Comparison of ENCODE assay signal across 22 cellular contexts in the genomic region with DNA sequence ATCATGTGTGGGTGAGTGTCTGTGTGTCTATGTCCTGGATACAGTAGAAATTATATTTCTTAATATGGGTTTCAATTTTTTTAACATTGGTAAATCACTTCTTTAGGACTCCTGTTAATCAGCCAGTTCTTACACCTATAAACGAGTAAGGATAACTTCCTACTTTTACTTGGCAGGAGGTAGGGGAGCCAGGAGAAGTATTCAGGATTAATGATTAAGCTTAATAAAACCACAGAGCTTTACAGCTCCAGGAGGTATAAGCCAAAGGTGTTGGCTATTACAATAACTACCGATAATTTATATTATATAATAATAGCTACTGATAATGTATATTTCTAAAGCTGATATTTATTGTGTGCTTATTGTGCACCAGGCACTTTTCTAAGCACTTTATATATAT. TPM values are rescaled to one million over a fixed set of nuclear protein-coding genes. Genes with fewer than 3 reads are reported as not detected.
DNase-seq lines count a peak whose midpoint lies in the region; ATAC-seq, FAIRE-seq and TF ChIP-seq lines count a peak whose summit lies in the region.
"Had no signal": no experiment of that assay in that cellular context is flagged by ENCODE, and none has a peak within 500 bp of the region (broad histone marks: within the 10 kb centered on the region; RNA-seq: fewer than 3 reads in every experiment).

No MANE protein-coding gene starts in this region.

- FAIRE-seq in islet of Langerhans (lab: Jason Lieb, UNC) (peak; percentile 88), pancreas (lab: Jason Lieb, UNC) (no peak), H54 (lab: Jason Lieb, UNC) (no peak)
- FAIRE-seq: bronchial epithelial cell had no signal

- BruUV-seq in Calu3 (replicated peaks; lab: Mats Ljungman, UMichigan) (no TSS peak), Panc1 (replicated peaks; lab: Mats Ljungman, UMichigan) (no TSS peak), mammary epithelial cell (replicated peaks; lab: Mats Ljungman, UMichigan) (no TSS peak)

- WGBS in pancreas, 2 donors, result 12% methylated on average over 2 of the region's 2 CpGs
- 100% methylated on average over 2 of the region's 2 CpGs for WGBS in mammary epithelial cell (ENCODE audit: low coverage, missing lambda C conversion rate)

- peak overlapping the region; percentile 13 to 43; a peak in 3 of 4 replicates for H3K4me3 ChIP-seq in Panc1 (ENCODE audit: low read depth in 2 of 2, low read length in 2 of 2)
- H3K4me3 ChIP-seq in pancreas, result peak overlapping the region in 2 of 4 donors; percentile 29 to 39
- no peak overlapping the region for H3K4me3 ChIP-seq in effector memory CD4-positive, alpha-beta T cell (ENCODE audit: insufficient read depth, low read depth, low read length, poor library complexity, severe bottlenecking)
- H3K4me3 ChIP-seq in mammary epithelial cell (replicated peaks in 1 of 3; ENCODE audit: insufficient read depth in 1 of 3, low read depth in 2 of 3, low read length in 3 of 3), result no peak overlapping the region
- H3K4me3 ChIP-seq: adrenal gland, SJCRH30 had no signal

- POLR2A ChIA-PET in Panc1 (lab: Charles Lee), result no interaction called here

- H3K79me2 ChIP-seq in mammary epithelial cell (ENCODE audit: insufficient read depth, low read length), result peaks cover 29% of the 10 kb centered on the region

- H3K27me3 ChIP-seq in Panc1 (ENCODE audit: control insufficient read depth, insufficient read depth, low read length) (no peaks in the 10 kb centered on the region), pancreas (no peaks in the 10 kb centered on the region), mammary epithelial cell (ENCODE audit: insufficient read depth, low read length) (no peaks in the 10 kb centered on the region)
- no peaks in the 10 kb centered on the region for H3K27me3 ChIP-seq in effector memory CD4-positive, alpha-beta T cell (replicated peaks; ENCODE audit: control insufficient read depth, insufficient read depth, low read length, poor library complexity, severe bottlenecking)
- H3K27me3 ChIP-seq: adrenal gland, foreskin keratinocyte, SJCRH30 had no signal

- intact Hi-C loops in Calu3 (cut with micrococcal nuclease; ENCODE audit: unreplicated experiment) (loop anchor here (2.0 to 5.0 kb wide), 2 partner anchors 31 to 39 kb away; no protein-coding TSS in a partner anchor), Panc1 (cut with micrococcal nuclease; ENCODE audit: unreplicated experiment) (loop anchor here (2.0 to 5.0 kb wide), 2 partner anchors 129 to 149 kb away; no protein-coding TSS in a partner anchor), pancreas (cut with DNase I) (no loop called here), mammary epithelial cell (cut with micrococcal nuclease) (loop anchor here (5.0 kb wide), 2 partner anchors 39 to 84 kb away; no protein-coding TSS in a partner anchor)

- H3K36me3 Mint-ChIP-seq in Calu3 (ENCODE audit: insufficient read depth, unreplicated experiment), result peaks cover 38% of the 10 kb centered on the region
- H3K36me3 Mint-ChIP-seq in activated naive CD8-positive, alpha-beta T cell treated with anti-CD3 and anti-CD28 coated beads for 36 hours, result peaks cover 5% of the 10 kb centered on the region
- H3K36me3 Mint-ChIP-seq: CD4-positive, CD25-positive, alpha-beta regulatory T cell had no signal

- CTCF ChIA-PET in Calu3 (lab: Charles Lee), result interaction anchor here (0.6 to 2.1 kb wide), 11 partner anchors 10 to 597 kb away, joined by 3 to 11 read pairs (median 5); no protein-coding TSS in a partner anchor
- CTCF ChIA-PET in Panc1 (lab: Charles Lee), result interaction anchor here (0.9 to 1.0 kb wide), 2 partner anchors 146 to 150 kb away, joined by 3 read pairs; no protein-coding TSS in a partner anchor
- CTCF ChIA-PET in mammary epithelial cell (lab: Charles Lee; ENCODE audit: low non-redundant PET), result no interaction called here

- no peak for TF ChIP-seq CTCF in Calu3 (IDR thresholded peaks at IDR 0.05; ENCODE audit: unreplicated experiment)
- TF ChIP-seq CTCF in Panc1 (IDR thresholded peaks at IDR 0.05), result no peak
- TF ChIP-seq CTCF in pancreas (IDR thresholded peaks at IDR 0.05), result no peak
- TF ChIP-seq CTCF in mammary epithelial cell (conservative IDR thresholded peaks at IDR 0.05 in 1 of 2, IDR thresholded peaks at IDR 0.05 in 1 of 2; ENCODE audit: extremely low read depth in 1 of 2, insufficient read depth in 1 of 2, low read depth in 1 of 2, low read length in 2 of 2), result no peak

- no peaks in the 10 kb centered on the region for H3K27me3 Mint-ChIP-seq in Calu3 (ENCODE audit: unreplicated experiment)
- H3K27me3 Mint-ChIP-seq in activated naive CD8-positive, alpha-beta T cell treated with anti-CD3 and anti-CD28 coated beads for 36 hours, result no peaks in the 10 kb centered on the region
- H3K27me3 Mint-ChIP-seq: CD4-positive, CD25-positive, alpha-beta regulatory T cell; dendritic cell treated with granulocyte-macrophage colony-stimulating factor and Interleukin-4, amounts not matched to agents 40 ng/mL and 50 ng/mL, for 4 days had no signal

- no peak overlapping the region for H2AFZ ChIP-seq in mammary epithelial cell (ENCODE audit: low read depth, low read length)

- dilution Hi-C loops in mammary epithelial cell (cut with HindIII; ENCODE audit: low sequenced_read_pairs), result loop anchor here (25.0 kb wide), 1 partner anchor 139 kb away; no protein-coding TSS in a partner anchor

- peaks cover 18% of the 10 kb centered on the region for H3K4me1 ChIP-seq in Panc1 (ENCODE audit: control insufficient read depth, insufficient read depth, low read length)
- H3K4me1 ChIP-seq in pancreas, result peaks cover 33 to 37% (median 35%) of the 10 kb centered on the region in 3 donors
- H3K4me1 ChIP-seq in effector memory CD4-positive, alpha-beta T cell (ENCODE audit: control insufficient read depth, insufficient read depth, low read length, poor library complexity, severe bottlenecking), result no peaks in the 10 kb centered on the region
- H3K4me1 ChIP-seq in mammary epithelial cell (ENCODE audit: insufficient read depth, low read length), result peaks cover 16% of the 10 kb centered on the region

- no peaks in the 10 kb centered on the region for H4K20me1 ChIP-seq in mammary epithelial cell (ENCODE audit: insufficient read depth, low read length)

- TF ChIP-seq POLR2A in H54 (IDR thresholded peaks at IDR 0.05; ENCODE audit: low read depth, low read length), result no peak

- no peak overlapping the region for H3K4me2 ChIP-seq in mammary epithelial cell (ENCODE audit: insufficient read depth, low read depth, low read length)

- in situ Hi-C loops in Panc1 (cut with HindIII; ENCODE audit: low pct_unique_long_range_greater_than_20kb, low sequenced_read_pairs) (no loop called here), mammary epithelial cell (cut with MboI; ENCODE audit: low sequenced_read_pairs in 2 of 2) (loop anchor here in 1 of 2 donors (10.0 kb wide), 1 partner anchor 147 kb away; no protein-coding TSS in a partner anchor)

- H3K9me3 ChIP-seq in Panc1 (ENCODE audit: control insufficient read depth, insufficient read depth, low read depth, low read length) (no peaks in the 10 kb centered on the region), pancreas (no peaks in the 10 kb centered on the region), mammary epithelial cell (replicated peaks; ENCODE audit: insufficient read depth, low read length) (no peaks in the 10 kb centered on the region)
- no peaks in the 10 kb centered on the region for H3K9me3 ChIP-seq in effector memory CD4-positive, alpha-beta T cell (ENCODE audit: control insufficient read depth, low read length)
- H3K9me3 ChIP-seq: adrenal gland, SJCRH30 had no signal

- ATAC-seq in Panc1, result no peak
- ATAC-seq in pancreas, result peak; percentile 41 to 72 (median 63)
- ATAC-seq: foreskin keratinocyte, PC-3, WTC11 had no signal

- H3K27ac Mint-ChIP-seq in Calu3 (ENCODE audit: unreplicated experiment), result peak overlapping the region; percentile 72
- H3K27ac Mint-ChIP-seq in activated naive CD8-positive, alpha-beta T cell treated with anti-CD3 and anti-CD28 coated beads for 36 hours, result no peak overlapping the region
- H3K27ac Mint-ChIP-seq: CD4-positive, CD25-positive, alpha-beta regulatory T cell; dendritic cell treated with granulocyte-macrophage colony-stimulating factor and Interleukin-4, amounts not matched to agents 40 ng/mL and 50 ng/mL, for 4 days; WTC11 had no signal

- H3K36me3 ChIP-seq in Panc1 (ENCODE audit: control insufficient read depth, insufficient read depth, low read length) (peaks cover 4% of the 10 kb centered on the region), pancreas (no peaks in the 10 kb centered on the region), mammary epithelial cell (ENCODE audit: insufficient read depth, low read length) (no peaks in the 10 kb centered on the region)
- no peaks in the 10 kb centered on the region for H3K36me3 ChIP-seq in effector memory CD4-positive, alpha-beta T cell (ENCODE audit: control insufficient read depth, insufficient read depth, low read length)
- H3K36me3 ChIP-seq: adrenal gland had no signal

- H3K4me3 Mint-ChIP-seq in Calu3 (ENCODE audit: low read depth, unreplicated experiment), result peak overlapping the region; percentile 53
- H3K4me3 Mint-ChIP-seq in activated naive CD8-positive, alpha-beta T cell treated with anti-CD3 and anti-CD28 coated beads for 36 hours, result no peak overlapping the region
- H3K4me3 Mint-ChIP-seq: dendritic cell treated with granulocyte-macrophage colony-stimulating factor and Interleukin-4, amounts not matched to agents 40 ng/mL and 50 ng/mL, for 4 days; WTC11 had no signal

- no peak overlapping the region for H3K9ac ChIP-seq in mammary epithelial cell (ENCODE audit: insufficient read depth, low read length)

- H3K9me3 Mint-ChIP-seq in Calu3 (ENCODE audit: low read depth, unreplicated experiment), result peaks cover under 1% of the 10 kb centered on the region
- H3K9me3 Mint-ChIP-seq in activated naive CD8-positive, alpha-beta T cell treated with anti-CD3 and anti-CD28 coated beads for 36 hours, result peaks cover under 1% of the 10 kb centered on the region
- H3K9me3 Mint-ChIP-seq: CD4-positive, CD25-positive, alpha-beta regulatory T cell had no signal

- no peak for DNase-seq in Calu3
- DNase-seq in Panc1 (ENCODE audit: low read depth, low spot score), result no peak
- no peak for DNase-seq in pancreas
- DNase-seq in effector memory CD4-positive, alpha-beta T cell, result no peak
- DNase-seq in mammary epithelial cell, result no peak
- no peak for DNase-seq in activated naive CD8-positive, alpha-beta T cell treated with anti-CD3 and anti-CD28 coated beads for 36 hours
- no peak for DNase-seq in H54 (ENCODE audit: insufficient read length, low spot score)
- DNase-seq: activated CD4-positive, alpha-beta T cell treated with anti-CD3 and anti-CD28 coated beads, Interleukin-2, amount 50 U/mL, for 48 hours; activated gamma-delta T cell treated with Interleukin-2 at 50 U/mL for 16 hours; CD4-positive, CD25-positive, alpha-beta regulatory T cell; foreskin keratinocyte; GDM1; NCI-H748 treated with DMSO at 0.1 percent for 48 hours; SJCRH30; T-helper 2 cell had no signal

- H3K4me1 Mint-ChIP-seq in Calu3 (ENCODE audit: low read depth, unreplicated experiment), result peaks cover 14% of the 10 kb centered on the region
- H3K4me1 Mint-ChIP-seq in activated naive CD8-positive, alpha-beta T cell treated with anti-CD3 and anti-CD28 coated beads for 36 hours, result peaks cover 21% of the 10 kb centered on the region

- peak overlapping the region; percentile 97 for H3K27ac ChIP-seq in Panc1 (ENCODE audit: low read length)
- H3K27ac ChIP-seq in pancreas, result peak overlapping the region; percentile 40 to 93 (median 66)
- H3K27ac ChIP-seq in effector memory CD4-positive, alpha-beta T cell (ENCODE audit: insufficient read depth, low read length, poor library complexity, severe bottlenecking), result no peak overlapping the region
- H3K27ac ChIP-seq in mammary epithelial cell (ENCODE audit: insufficient read depth, low read depth, low read length), result no peak overlapping the region
- H3K27ac ChIP-seq: epithelial cell of prostate, foreskin keratinocyte, SJCRH30 had no signal

RNA-seq across cellular contexts. Expression of a gene that starts 1.7 kb away (rescaled TPM):
- total RNA-seq in Calu3 (2022) (178 and 206 TPM in 2 replicates), Panc1 (2021; ENCODE audit: unreplicated experiment) (55.4 TPM), pancreas (10 to 100 TPM; 25.3 to 43.6 (median 37.4) TPM), mammary epithelial cell (100 to 1,000 TPM in 1 of 2 donors, 10 to 100 TPM in 1; 80.5 to 107 TPM)
- polyA plus RNA-seq in Panc1 (2012; ENCODE audit: insufficient read length), result 56.3 TPM
- polyA plus RNA-seq in pancreas (10 to 100 TPM; 18.2 to 39.6 TPM), mammary epithelial cell (37.6 TPM)
- 26.9 TPM for polyA minus RNA-seq in mammary epithelial cell
- 10 to 100 TPM; 25.7 to 27.0 TPM for total RNA-seq in activated naive CD8-positive, alpha-beta T cell treated with anti-CD3 and anti-CD28 coated beads for 36 hours

Comparison
In these comparisons a context has a peak if more than half of its experiments do, and no peak if none do; other contexts are left out.
1. H3K27ac ChIP-seq: peak in Panc1 (single experiment) and pancreas (4 of 4); none in effector memory CD4-positive, alpha-beta T cell (single experiment) and mammary epithelial cell (single experiment).
2. H3K4me3 ChIP-seq: peak in Panc1 (2 of 2); none in effector memory CD4-positive, alpha-beta T cell (single experiment) and mammary epithelial cell (0 of 3).
3. intact Hi-C loops: an anchor here in Calu3 (2.0 to 5.0 kb wide), Panc1 (2.0 to 5.0 kb wide) and mammary epithelial cell (5.0 kb wide); none called in pancreas.